11 cellular contexts compared by ENCODE assay signal in genomic region chr12:95788637-95789036, GRCh38. TPM values are rescaled to one million over a fixed set of nuclear protein-coding genes. Genes with fewer than 3 reads are reported as not detected.
A peak's percentile ranks its signal among the peaks of the same experiment; 100 is the strongest.
DNase-seq lines count a peak whose midpoint lies in the region; FAIRE-seq and TF ChIP-seq lines count a peak whose summit lies in the region.
"Had no signal": no experiment of that assay in that cellular context is flagged by ENCODE, and none has a peak within 500 bp of the region (broad histone marks: within the 10 kb centered on the region; RNA-seq: fewer than 3 reads in every experiment).

No MANE protein-coding gene starts in this region.

- peak; percentile 63 for FAIRE-seq in G401.6 (lab: Jason Lieb, UNC)
- FAIRE-seq in GM19239 (lab: Jason Lieb, UNC): no peak
- FAIRE-seq: H1 had no signal

- no peak overlapping the region for H3K4me3 ChIP-seq in fibroblast of pulmonary artery (replicated peaks; ENCODE audit: low read depth, low read length)

- peak; percentile 39 for DNase-seq in SW480 (ENCODE audit: low spot score)
- DNase-seq in fibroblast of pulmonary artery (ENCODE audit: low read depth): peak; percentile 57
- peak; percentile 95 for DNase-seq in renal cortical epithelial cell (ENCODE audit: low read depth)
- DNase-seq in SK-N-DZ (ENCODE audit: low spot score): no peak
- DNase-seq in NCI-H526 treated with DMSO at 0.1 percent for 48 hours (lab: John Stamatoyannopoulos, UW): no peak
- DNase-seq in NCI-H2107 (lab: John Stamatoyannopoulos, UW): no peak
- DNase-seq in GM19239 (ENCODE audit: insufficient read length, low spot score): no peak
- DNase-seq: activated CD4-positive, alpha-beta T cell treated with anti-CD3 and anti-CD28 coated beads, Interleukin-2, amount 50 U/mL, for 1 hour; NK-92 treated with Interleukin-12 subunit alpha and Interleukin-12 subunit beta, amount 100 ng/mL, for 24 hours had no signal

- no peak for TF ChIP-seq CTCF in fibroblast of pulmonary artery (IDR thresholded peaks at IDR 0.05; ENCODE audit: low read length, missing control alignments)

RNA-seq across cellular contexts. Expression of gene NTN4, which starts 1.9 kb away (rescaled TPM):
- total RNA-seq in renal cortical epithelial cell: 115 and 253 TPM in 2 replicates
- 0.14 TPM in 1 of 2 replicates, not detected in the other for polyA plus RNA-seq in SK-N-DZ (2014; cell fraction: cytosol; rRNA removed)
- 0.19 TPM in 1 of 2 replicates, not detected in the other for polyA plus RNA-seq in SK-N-DZ (2014; cell fraction: nucleus; rRNA removed)

Comparison
In these comparisons a context has a peak if more than half of its experiments do, and no peak if none do; other contexts are left out.
1. DNase-seq: peak in SW480 (single experiment), fibroblast of pulmonary artery (single experiment) and renal cortical epithelial cell (single experiment); none in SK-N-DZ (single experiment), NCI-H526 treated with DMSO at 0.1 percent for 48 hours (single experiment), NCI-H2107 (single experiment) and GM19239 (single experiment).